ENCODE assay signal across 25 cellular contexts in the genomic region with DNA sequence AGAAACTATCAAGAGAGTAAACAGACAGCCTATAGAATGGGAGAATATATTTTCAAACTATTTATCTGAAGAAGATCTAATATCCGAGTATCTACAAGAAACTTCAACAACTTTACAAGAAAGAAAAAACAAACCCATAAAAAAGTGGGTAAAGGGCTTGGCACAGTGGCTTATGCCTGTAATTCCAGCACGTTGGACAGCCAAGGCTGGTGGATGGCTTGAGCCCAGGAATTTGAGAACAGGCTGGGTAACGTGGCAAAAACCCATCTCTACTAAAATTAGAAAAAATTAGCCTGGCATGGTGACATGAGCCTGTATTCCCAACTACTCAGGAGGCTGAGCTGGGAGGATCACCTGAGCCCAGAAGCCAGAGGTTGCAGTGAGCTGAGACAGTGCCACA. TPM values are rescaled to one million over a fixed set of nuclear protein-coding genes. Genes with fewer than 3 reads are reported as not detected.
DNase-seq lines count a peak whose midpoint lies in the region; ATAC-seq and TF ChIP-seq lines count a peak whose summit lies in the region.
"Had no signal": no experiment of that assay in that cellular context is flagged by ENCODE, and none has a peak within 500 bp of the region (broad histone marks: within the 10 kb centered on the region; RNA-seq: fewer than 3 reads in every experiment).

No MANE protein-coding gene starts in this region.

- H2AFZ ChIP-seq in SK-N-SH (ENCODE audit: low read depth), result no peak overlapping the region
- no peak overlapping the region for H2AFZ ChIP-seq in trophoblast cell (ENCODE audit: insufficient read depth, low read length, poor library complexity)

- TF ChIP-seq EP300 in SK-N-SH (IDR thresholded peaks at IDR 0.05; ENCODE audit: borderline replicate concordance in 1 of 2, low read depth in 1 of 2, low read length in 1 of 2), result no peak
- TF ChIP-seq EP300 in Ishikawa (IDR thresholded peaks at IDR 0.05; ENCODE audit: borderline replicate concordance), result no peak

- H3K27ac ChIP-seq in SK-N-SH (ENCODE audit: low read depth in 2 of 2, low read length in 1 of 2) (no peak overlapping the region), VCaP (peak overlapping the region; percentile 12), trophoblast cell (ENCODE audit: low read depth, low read length) (no peak overlapping the region)
- H3K27ac ChIP-seq: 22Rv1, BLaER1 had no signal

- WGBS in SK-N-SH (ENCODE audit: low lambda C conversion rate), result 0% methylated on average over 3 of the region's 3 CpGs
- WGBS in trophoblast cell (ENCODE audit: extremely low coverage, insufficient coverage, insufficient read length), result no CpG with 5 or more reads among the region's 3 CpGs

- CTCF ChIA-PET in SK-N-SH (lab: Yijun Ruan, JAX), result interaction anchor here (1.0 kb wide), 1 partner anchor 174 kb away, joined by 3 read pairs; no protein-coding TSS in a partner anchor

- H3K9me3 ChIP-seq in SK-N-SH (no peaks in the 10 kb centered on the region), trophoblast cell (ENCODE audit: insufficient read depth, low read depth, low read length) (no peaks in the 10 kb centered on the region)
- H3K9me3 ChIP-seq: BE2C, BLaER1 had no signal

- H2BK120ac ChIP-seq in trophoblast cell (ENCODE audit: insufficient read depth, low read length, poor library complexity), result no peak overlapping the region

- no peak overlapping the region for H3K4me3 ChIP-seq in SK-N-SH (ENCODE audit: low read depth in 2 of 2, low read length in 1 of 2)
- H3K4me3 ChIP-seq in trophoblast cell (ENCODE audit: low read depth, low read length), result no peak overlapping the region
- H3K4me3 ChIP-seq: BLaER1 had no signal

- H3K4ac ChIP-seq in trophoblast cell (ENCODE audit: low read depth, low read length), result no peak overlapping the region

- H3K18ac ChIP-seq in trophoblast cell (ENCODE audit: low read length), result no peak overlapping the region

- H3K79me2 ChIP-seq in SK-N-SH (ENCODE audit: insufficient read depth) (no peaks in the 10 kb centered on the region), trophoblast cell (ENCODE audit: control insufficient read depth, insufficient read depth, low read length, poor library complexity) (no peaks in the 10 kb centered on the region)

- no peak for TF ChIP-seq CTCF in SK-N-SH (IDR thresholded peaks at IDR 0.05)
- no peak for TF ChIP-seq CTCF in VCaP (conservative IDR thresholded peaks at IDR 0.05)

- no peaks in the 10 kb centered on the region for H3K27me3 ChIP-seq in SK-N-SH (ENCODE audit: insufficient read depth)
- no peaks in the 10 kb centered on the region for H3K27me3 ChIP-seq in trophoblast cell (ENCODE audit: insufficient read depth, low read length)
- H3K27me3 ChIP-seq: BE2C, BLaER1 had no signal

- no peak for DNase-seq in SK-N-SH
- no peak for DNase-seq in trophoblast cell
- DNase-seq in NCI-H1417 treated with DMSO at 0.1 percent for 48 hours (lab: John Stamatoyannopoulos, UW), result no peak
- DNase-seq: ACHN; BE2C; C1 segment of cervical spinal cord; CD4-positive, alpha-beta memory T cell; CD4-positive, CD25-positive, alpha-beta regulatory T cell; CD8-positive, alpha-beta memory T cell; COR-L47; DMS 273 treated with DMSO at 0.1 percent for 48 hours; DMS153; DMS53; DMS79; DND-41; EL; GDM1 had no signal

- H2AK5ac ChIP-seq in trophoblast cell (ENCODE audit: low read length), result no peak overlapping the region

- H3K9ac ChIP-seq in SK-N-SH (no peak overlapping the region), trophoblast cell (ENCODE audit: low read length) (no peak overlapping the region)
- H3K9ac ChIP-seq: BLaER1 had no signal

- no peaks in the 10 kb centered on the region for H3K9me2 ChIP-seq in SK-N-SH

- H4K12ac ChIP-seq in trophoblast cell (ENCODE audit: low read depth, low read length), result no peak overlapping the region

- no peak overlapping the region for H2BK5ac ChIP-seq in trophoblast cell (ENCODE audit: low read depth, low read length, poor library complexity)

- TF ChIP-seq RAD21 in SK-N-SH (IDR thresholded peaks at IDR 0.05; ENCODE audit: low read length) (no peak), Ishikawa (IDR thresholded peaks at IDR 0.05; ENCODE audit: low read depth) (no peak)

- H3K23ac ChIP-seq in trophoblast cell (ENCODE audit: low read length), result no peak overlapping the region

- H3K4me2 ChIP-seq in SK-N-SH, result no peak overlapping the region
- H3K4me2 ChIP-seq in trophoblast cell (ENCODE audit: low read length), result no peak overlapping the region
- H3K4me2 ChIP-seq: BLaER1 had no signal

- H3F3A ChIP-seq in SK-N-SH (replicated peaks; ENCODE audit: insufficient read depth), result no peaks in the 10 kb centered on the region

- POLR2A ChIA-PET in SK-N-SH (lab: Yijun Ruan, JAX), result no interaction called here

- H3K36me3 ChIP-seq in SK-N-SH (replicated peaks in 1 of 2; ENCODE audit: control insufficient read depth in 1 of 2, insufficient read depth in 2 of 2, low read length in 1 of 2) (no peaks in the 10 kb centered on the region), trophoblast cell (ENCODE audit: control insufficient read depth in 1 of 2, insufficient read depth in 2 of 2, low read length in 2 of 2) (no peaks in the 10 kb centered on the region)
- H3K36me3 ChIP-seq: BE2C, BLaER1 had no signal

- H4K91ac ChIP-seq in trophoblast cell (ENCODE audit: low read depth, low read length), result no peak overlapping the region

- no peaks in the 10 kb centered on the region for H4K20me1 ChIP-seq in SK-N-SH (ENCODE audit: insufficient read depth)
- H4K20me1 ChIP-seq: BLaER1 had no signal

- H4K8ac ChIP-seq in trophoblast cell (ENCODE audit: low read depth, low read length), result no peak overlapping the region

- ATAC-seq in SK-N-SH treated with all-trans-retinoic acid at 6 μM for 48 hours, result no peak
- ATAC-seq in GM21786 (IDR thresholded peaks at IDR 0.05; ENCODE audit: unreplicated experiment), result no peak

- H3K79me1 ChIP-seq in trophoblast cell (ENCODE audit: low read length), result no peaks in the 10 kb centered on the region

- H3K14ac ChIP-seq in trophoblast cell (ENCODE audit: low read length), result no peak overlapping the region

- no peak overlapping the region for H2BK12ac ChIP-seq in trophoblast cell (ENCODE audit: low read length)

- no peaks in the 10 kb centered on the region for H3K4me1 ChIP-seq in SK-N-SH (ENCODE audit: control insufficient read depth in 1 of 2, insufficient read depth in 2 of 2, low read depth in 1 of 2, low read length in 1 of 2)
- H3K4me1 ChIP-seq in trophoblast cell (ENCODE audit: control insufficient read depth in 1 of 2, insufficient read depth in 2 of 2, low read length in 2 of 2), result no peaks in the 10 kb centered on the region
- H3K4me1 ChIP-seq: BE2C, BLaER1 had no signal

TF ChIP-seq in SK-N-SH, 30 proteins besides CTCF, POLR2A, EP300 and RAD21 (continues in another document):
- TF ChIP-seq RFX5 (IDR thresholded peaks at IDR 0.05; ENCODE audit: low read length) (no peak), TCF12 (IDR thresholded peaks at IDR 0.05) (no peak), SIN3A (IDR thresholded peaks at IDR 0.05; ENCODE audit: borderline replicate concordance, low read depth, low read length) (no peak)

TF ChIP-seq in SK-N-SH treated with all-trans-retinoic acid at 6 μM for 48 hours, 23 proteins besides CTCF, POLR2A, EP300 and RAD21:
- no peak for TF ChIP-seq BACH2 (CRISPR knock-in tag; IDR thresholded peaks at IDR 0.05; ENCODE audit: borderline replicate concordance)

TF ChIP-seq in Ishikawa, 13 proteins besides CTCF, POLR2A, EP300 and RAD21 (continues in another document):
- TF ChIP-seq, protein P1, sequence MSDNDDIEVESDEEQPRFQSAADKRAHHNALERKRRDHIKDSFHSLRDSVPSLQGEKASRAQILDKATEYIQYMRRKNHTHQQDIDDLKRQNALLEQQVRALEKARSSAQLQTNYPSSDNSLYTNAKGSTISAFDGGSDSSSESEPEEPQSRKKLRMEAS (IDR thresholded peaks at IDR 0.05), result no peak
- TF ChIP-seq, protein P2, sequence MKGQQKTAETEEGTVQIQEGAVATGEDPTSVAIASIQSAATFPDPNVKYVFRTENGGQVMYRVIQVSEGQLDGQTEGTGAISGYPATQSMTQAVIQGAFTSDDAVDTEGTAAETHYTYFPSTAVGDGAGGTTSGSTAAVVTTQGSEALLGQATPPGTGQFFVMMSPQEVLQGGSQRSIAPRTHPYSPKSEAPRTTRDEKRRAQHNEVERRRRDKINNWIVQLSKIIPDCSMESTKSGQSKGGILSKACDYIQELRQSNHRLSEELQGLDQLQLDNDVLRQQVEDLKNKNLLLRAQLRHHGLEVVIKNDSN (IDR thresholded peaks at IDR 0.05), result no peak
- TF ChIP-seq EGR1 (IDR thresholded peaks at IDR 0.05) (no peak), TCF12 (IDR thresholded peaks at IDR 0.05; ENCODE audit: low read depth) (no peak), CREB1 (IDR thresholded peaks at IDR 0.05; ENCODE audit: low read depth) (no peak)

RNA-seq across cellular contexts. Expression of a gene that starts 7.8 kb away (rescaled TPM):
- not detected in 2 replicates for polyA plus RNA-seq in SK-N-SH (2012; rRNA removed)
- not detected in 2 replicates for polyA plus RNA-seq in SK-N-SH (2012; cell fraction: cytosol; rRNA removed)
- polyA plus RNA-seq in SK-N-SH (2012; cell fraction: nucleus; rRNA removed), result not detected in 2 replicates
- 255 and 289 TPM in 2 replicates for polyA plus RNA-seq in trophoblast cell (2013)
- polyA plus RNA-seq: AG04450; CD14-positive monocyte; CD4-positive, alpha-beta memory T cell; CD4-positive, CD25-positive, alpha-beta regulatory T cell; CD8-positive, alpha-beta memory T cell had no signal

RNA-seq across cellular contexts. Expression of a gene that starts 45.6 kb away (rescaled TPM):
- not detected in 2 replicates for polyA plus RNA-seq in SK-N-SH (2012; rRNA removed)
- not detected in 2 replicates for polyA plus RNA-seq in SK-N-SH (2012; cell fraction: cytosol; rRNA removed)
- not detected in 2 replicates for polyA plus RNA-seq in SK-N-SH (2012; cell fraction: nucleus; rRNA removed)
- polyA plus RNA-seq in trophoblast cell (2013), result 10.9 and 11.7 TPM in 2 replicates
- polyA plus RNA-seq: AG04450; CD14-positive monocyte; CD4-positive, alpha-beta memory T cell; CD4-positive, CD25-positive, alpha-beta regulatory T cell; CD8-positive, alpha-beta memory T cell had no signal

RNA-seq across cellular contexts. Expression of a gene that starts 56.4 kb away (rescaled TPM):
- not detected in 2 replicates for polyA plus RNA-seq in SK-N-SH (2012; rRNA removed)
- polyA plus RNA-seq in SK-N-SH (2012; cell fraction: cytosol; rRNA removed), result not detected in 2 replicates
- polyA plus RNA-seq in SK-N-SH (2012; cell fraction: nucleus; rRNA removed), result not detected in 2 replicates
- polyA plus RNA-seq in trophoblast cell (2013), result 0.92 and 0.97 TPM in 2 replicates
- polyA plus RNA-seq: AG04450; CD14-positive monocyte; CD8-positive, alpha-beta memory T cell had no signal
